Comparison of ENCODE assay signal across 16 cellular contexts in genomic region chr3:10447527-10448260, GRCh38. TPM values are rescaled to one million over a fixed set of nuclear protein-coding genes. Genes with fewer than 3 reads are reported as not detected.
A peak's percentile ranks its signal among the peaks of the same experiment; 100 is the strongest.
DNase-seq lines count a peak whose midpoint lies in the region; ATAC-seq lines count a peak whose summit lies in the region.
"Had no signal": no experiment of that assay in that cellular context is flagged by ENCODE, and none has a peak within 500 bp of the region (broad histone marks: within the 10 kb centered on the region; RNA-seq: fewer than 3 reads in every experiment).

No MANE protein-coding gene starts in this region.

- peaks cover 35% of the 10 kb centered on the region for H3K27me3 Mint-ChIP-seq in activated naive CD4-positive, alpha-beta T cell treated with anti-CD3 and anti-CD28 coated beads, Interleukin-2, amount 10 ng/mL, durations not matched to agents 7 days and 5 days

- peaks cover 4 to 5% (median 5%) of the 10 kb centered on the region in 3 donors for H3K36me3 ChIP-seq in skeletal muscle tissue (ENCODE audit: control insufficient read depth in 3 of 3, insufficient read depth in 3 of 3, low read length in 3 of 3)
- H3K36me3 ChIP-seq: HAP-1 had no signal

- CTCF ChIA-PET in activated naive CD4-positive, alpha-beta T cell treated with anti-CD3 and anti-CD28 coated beads, Interleukin-2, amount 10 ng/mL, durations not matched to agents 7 days and 5 days (lab: Charles Lee), result no interaction called here

- peak overlapping the region; percentile 90 for H3K27ac ChIP-seq in skeletal muscle tissue (ENCODE audit: low read depth, low read length)

- no peak for ATAC-seq in GM19455 (IDR thresholded peaks at IDR 0.05; ENCODE audit: unreplicated experiment)
- ATAC-seq: CD8-positive, alpha-beta T cell had no signal

- no peaks in the 10 kb centered on the region for H3K36me3 Mint-ChIP-seq in activated naive CD4-positive, alpha-beta T cell treated with anti-CD3 and anti-CD28 coated beads, Interleukin-2, amount 10 ng/mL, durations not matched to agents 7 days and 5 days
- H3K36me3 Mint-ChIP-seq: CD8-positive, alpha-beta T cell had no signal

- H3K4me3 ChIP-seq in skeletal muscle tissue (ENCODE audit: low read length in 3 of 3), result peak overlapping the region in 2 of 3 donors; percentile 29 to 37
- H3K4me3 ChIP-seq: HAP-1 had no signal

- H3K4me3 Mint-ChIP-seq in activated naive CD4-positive, alpha-beta T cell treated with anti-CD3 and anti-CD28 coated beads, Interleukin-2, amount 10 ng/mL, durations not matched to agents 7 days and 5 days, result no peak overlapping the region
- H3K4me3 Mint-ChIP-seq: CD8-positive, alpha-beta T cell had no signal

- H3K9me3 Mint-ChIP-seq in activated naive CD4-positive, alpha-beta T cell treated with anti-CD3 and anti-CD28 coated beads, Interleukin-2, amount 10 ng/mL, durations not matched to agents 7 days and 5 days, result no peaks in the 10 kb centered on the region
- H3K9me3 Mint-ChIP-seq: CD8-positive, alpha-beta T cell had no signal

- peaks cover 0 to 3% (median 0%) of the 10 kb centered on the region in 3 donors for H3K27me3 ChIP-seq in skeletal muscle tissue (ENCODE audit: control insufficient read depth in 3 of 3, insufficient read depth in 3 of 3, low read length in 3 of 3)

- H3K4me1 ChIP-seq in skeletal muscle tissue (ENCODE audit: control insufficient read depth in 3 of 3, insufficient read depth in 3 of 3, low read length in 3 of 3), result peaks cover 44 to 92% (median 46%) of the 10 kb centered on the region in 3 donors
- H3K4me1 ChIP-seq: HAP-1 had no signal

- DNase-seq in NCI-H2029 (lab: John Stamatoyannopoulos, UW) (peak; percentile 11), NCI-H2029 treated with DMSO at 0.1 percent for 48 hours (lab: John Stamatoyannopoulos, UW) (no peak), cerebellar cortex (ENCODE audit: low spot score) (peak; percentile 79), medulla oblongata (ENCODE audit: extremely low spot score) (peak; percentile 72), CD1c-positive myeloid dendritic cell (ENCODE audit: extremely low spot score) (no peak)
- no peak for DNase-seq in activated naive CD4-positive, alpha-beta T cell treated with anti-CD3 and anti-CD28 coated beads, Interleukin-2, amount 10 ng/mL, durations not matched to agents 7 days and 5 days
- DNase-seq: 8988T; CD8-positive, alpha-beta T cell; Karpas-422; NCI-H1417; NCI-H1930; NCI-H524 treated with DMSO at 0.1 percent for 48 hours; NK-92 treated with Interleukin-12 subunit alpha and Interleukin-12 subunit beta, amount 100 ng/mL, for 24 hours had no signal

- peak overlapping the region; percentile 12 to 76 (median 36) for H3K9ac ChIP-seq in skeletal muscle tissue (ENCODE audit: low read depth in 1 of 3, low read length in 3 of 3)

- H3K27ac Mint-ChIP-seq in activated naive CD4-positive, alpha-beta T cell treated with anti-CD3 and anti-CD28 coated beads, Interleukin-2, amount 10 ng/mL, durations not matched to agents 7 days and 5 days, result no peak overlapping the region
- H3K27ac Mint-ChIP-seq: CD8-positive, alpha-beta T cell had no signal

- no peaks in the 10 kb centered on the region for H3K9me3 ChIP-seq in skeletal muscle tissue (ENCODE audit: control insufficient read depth in 3 of 3, low read length in 3 of 3)
- H3K9me3 ChIP-seq: HAP-1 had no signal

- no peaks in the 10 kb centered on the region for H3K4me1 Mint-ChIP-seq in activated naive CD4-positive, alpha-beta T cell treated with anti-CD3 and anti-CD28 coated beads, Interleukin-2, amount 10 ng/mL, durations not matched to agents 7 days and 5 days

RNA-seq across cellular contexts. Expression of gene ATP2B2, which starts 57.7 kb away (rescaled TPM):
- total RNA-seq in skeletal muscle tissue, result 3.7 TPM
- total RNA-seq: CD8-positive, alpha-beta T cell had no signal

Comparison
In these comparisons a context has a peak if more than half of its experiments do, and no peak if none do; other contexts are left out.
1. DNase-seq: peak in NCI-H2029 (single experiment), cerebellar cortex (single experiment) and medulla oblongata (single experiment); none in NCI-H2029 treated with DMSO at 0.1 percent for 48 hours (single experiment), CD1c-positive myeloid dendritic cell (single experiment) and activated naive CD4-positive, alpha-beta T cell treated with anti-CD3 and anti-CD28 coated beads, Interleukin-2, amount 10 ng/mL, durations not matched to agents 7 days and 5 days (single experiment).